Comparison of ENCODE assay signal across 8 cellular contexts in the genomic region with DNA sequence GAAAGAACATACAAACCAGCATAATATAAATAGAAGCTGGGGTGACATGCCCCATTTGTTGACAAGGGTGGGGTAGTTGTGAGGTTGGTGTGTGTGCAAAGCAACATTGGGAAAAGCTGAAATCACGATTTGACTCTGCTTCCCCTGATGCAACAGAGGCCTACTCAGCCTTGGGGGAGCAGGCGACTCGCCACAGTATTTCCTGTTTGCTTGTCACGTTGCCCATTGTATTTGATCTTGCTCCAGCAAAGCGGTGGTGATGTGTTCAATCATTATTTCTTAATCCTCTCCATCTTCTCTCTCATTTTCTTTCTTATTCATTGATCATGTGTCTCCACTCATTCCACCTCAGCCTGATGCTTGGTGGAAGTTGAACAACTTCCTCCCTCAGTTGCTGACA.
A peak's percentile ranks its signal among the peaks of the same experiment; 100 is the strongest.
DNase-seq lines count a peak whose midpoint lies in the region; ATAC-seq and TF ChIP-seq lines count a peak whose summit lies in the region.

No MANE protein-coding gene starts in this region.

- peak; percentile 56 for ATAC-seq in GM18498 (IDR thresholded peaks at IDR 0.05; ENCODE audit: unreplicated experiment)
- ATAC-seq in HG03432 (IDR thresholded peaks at IDR 0.05; ENCODE audit: unreplicated experiment) = peak; percentile 57
- peak; percentile 97 for ATAC-seq in activated CD8-positive, alpha-beta T cell treated with anti-CD3 and anti-CD28 coated beads for 36 hours
- ATAC-seq in stimulated activated effector memory CD8-positive, alpha-beta T cell treated with anti-CD3 and anti-CD28 coated beads, Interleukin-12 subunit alpha, Interleukin-12 subunit beta, amount 100 ng/mL, for 72 hours = peak; percentile 97
- no peak for ATAC-seq in GM18517 (IDR thresholded peaks at IDR 0.05; ENCODE audit: unreplicated experiment)

- peak; percentile 75 for DNase-seq in activated CD8-positive, alpha-beta T cell treated with anti-CD3 and anti-CD28 coated beads for 36 hours
- DNase-seq in fibroblast of villous mesenchyme (ENCODE audit: low read depth) (peak; percentile 48), hepatic stellate cell (ENCODE audit: low spot score) (no peak), GM10248 (ENCODE audit: extremely low spot score) (no peak)
- peak; percentile 22 to 79 for DNase-seq in stimulated activated effector memory CD8-positive, alpha-beta T cell treated with anti-CD3 and anti-CD28 coated beads, Interleukin-12 subunit alpha, Interleukin-12 subunit beta, amount 100 ng/mL, for 72 hours (ENCODE audit: low spot score in 2 of 2)

- H3K4me3 Mint-ChIP-seq in activated CD8-positive, alpha-beta T cell treated with anti-CD3 and anti-CD28 coated beads for 36 hours = no peak overlapping the region
- peak overlapping the region; percentile 47 for H3K4me3 Mint-ChIP-seq in stimulated activated effector memory CD8-positive, alpha-beta T cell treated with anti-CD3 and anti-CD28 coated beads, Interleukin-12 subunit alpha, Interleukin-12 subunit beta, amount 100 ng/mL, for 72 hours

- POLR2A ChIA-PET in activated CD8-positive, alpha-beta T cell treated with anti-CD3 and anti-CD28 coated beads for 36 hours (lab: Charles Lee) = interaction anchor here (0.6 to 1.2 kb wide), 3 partner anchors 17 to 170 kb away, joined by 3 to 8 read pairs (median 3); a partner anchor contains a TSS
- POLR2A ChIA-PET in GM10248 (lab: Yijun Ruan, JAX) = no interaction called here

- H3K27me3 Mint-ChIP-seq in activated CD8-positive, alpha-beta T cell treated with anti-CD3 and anti-CD28 coated beads for 36 hours = no peaks in the 10 kb centered on the region

- H3K9me3 Mint-ChIP-seq in activated CD8-positive, alpha-beta T cell treated with anti-CD3 and anti-CD28 coated beads for 36 hours = no peaks in the 10 kb centered on the region
- H3K9me3 Mint-ChIP-seq in stimulated activated effector memory CD8-positive, alpha-beta T cell treated with anti-CD3 and anti-CD28 coated beads, Interleukin-12 subunit alpha, Interleukin-12 subunit beta, amount 100 ng/mL, for 72 hours = no peaks in the 10 kb centered on the region

- H3K27ac Mint-ChIP-seq in activated CD8-positive, alpha-beta T cell treated with anti-CD3 and anti-CD28 coated beads for 36 hours = peak overlapping the region; percentile 86
- peak overlapping the region; percentile 77 for H3K27ac Mint-ChIP-seq in stimulated activated effector memory CD8-positive, alpha-beta T cell treated with anti-CD3 and anti-CD28 coated beads, Interleukin-12 subunit alpha, Interleukin-12 subunit beta, amount 100 ng/mL, for 72 hours

- intact Hi-C loops in activated CD8-positive, alpha-beta T cell treated with anti-CD3 and anti-CD28 coated beads for 36 hours (cut with micrococcal nuclease) = no loop called here

- H3K36me3 Mint-ChIP-seq in activated CD8-positive, alpha-beta T cell treated with anti-CD3 and anti-CD28 coated beads for 36 hours (ENCODE audit: low read depth) = peaks cover 3% of the 10 kb centered on the region
- H3K36me3 Mint-ChIP-seq in stimulated activated effector memory CD8-positive, alpha-beta T cell treated with anti-CD3 and anti-CD28 coated beads, Interleukin-12 subunit alpha, Interleukin-12 subunit beta, amount 100 ng/mL, for 72 hours = no peaks in the 10 kb centered on the region

- no peak overlapping the region for H3K4me3 ChIP-seq in fibroblast of villous mesenchyme (ENCODE audit: low read depth, low read length)

- TF ChIP-seq CTCF in activated CD8-positive, alpha-beta T cell treated with anti-CD3 and anti-CD28 coated beads for 36 hours (IDR thresholded peaks at IDR 0.05) = no peak
- TF ChIP-seq CTCF in fibroblast of villous mesenchyme (IDR thresholded peaks at IDR 0.05; ENCODE audit: insufficient read depth, low read depth, low read length) = no peak
- no peak for TF ChIP-seq CTCF in GM10248 (IDR thresholded peaks at IDR 0.05; ENCODE audit: control extremely low read depth, extremely low read depth, low read depth, missing control alignments)

- peaks cover 21% of the 10 kb centered on the region for H3K4me1 Mint-ChIP-seq in activated CD8-positive, alpha-beta T cell treated with anti-CD3 and anti-CD28 coated beads for 36 hours (ENCODE audit: low read depth)
- peaks cover 51% of the 10 kb centered on the region for H3K4me1 Mint-ChIP-seq in stimulated activated effector memory CD8-positive, alpha-beta T cell treated with anti-CD3 and anti-CD28 coated beads, Interleukin-12 subunit alpha, Interleukin-12 subunit beta, amount 100 ng/mL, for 72 hours

- CTCF ChIA-PET in activated CD8-positive, alpha-beta T cell treated with anti-CD3 and anti-CD28 coated beads for 36 hours (lab: Charles Lee) = interaction anchor here (1.0 kb wide), 1 partner anchor 167 kb away, joined by 4 read pairs; no protein-coding TSS in a partner anchor
- CTCF ChIA-PET in GM10248 (lab: Yijun Ruan, JAX) = interaction anchor here (0.8 to 2.0 kb wide), 4 partner anchors 10 to 13 kb away, joined by 3 to 7 read pairs (median 3); no protein-coding TSS in a partner anchor

Comparison
In these comparisons a context has a peak if more than half of its experiments do, and no peak if none do; other contexts are left out.
1. DNase-seq: peak in activated CD8-positive, alpha-beta T cell treated with anti-CD3 and anti-CD28 coated beads for 36 hours (single experiment), fibroblast of villous mesenchyme (single experiment) and stimulated activated effector memory CD8-positive, alpha-beta T cell treated with anti-CD3 and anti-CD28 coated beads, Interleukin-12 subunit alpha, Interleukin-12 subunit beta, amount 100 ng/mL, for 72 hours (2 of 2); none in hepatic stellate cell (single experiment) and GM10248 (single experiment).